ENCODE assay signal across 15 cellular contexts in genomic region chr18:5175378-5175777, GRCh38. TPM values are rescaled to one million over a fixed set of nuclear protein-coding genes. Genes with fewer than 3 reads are reported as not detected.
DNase-seq lines count a peak whose midpoint lies in the region; ATAC-seq, FAIRE-seq and TF ChIP-seq lines count a peak whose summit lies in the region.
"Had no signal": no experiment of that assay in that cellular context is flagged by ENCODE, and none has a peak within 500 bp of the region (broad histone marks: within the 10 kb centered on the region; RNA-seq: fewer than 3 reads in every experiment).

No MANE protein-coding gene starts in this region.

- H4K20me1 ChIP-seq in GM12878 (ENCODE audit: control insufficient read depth, insufficient read depth) = no peaks in the 10 kb centered on the region
- no peaks in the 10 kb centered on the region for H4K20me1 ChIP-seq in H9 (ENCODE audit: control insufficient read depth, insufficient read depth, insufficient read length)

- no peak overlapping the region for H4K5ac ChIP-seq in H9 (ENCODE audit: insufficient read length, low read depth, low read length)

- no peaks in the 10 kb centered on the region for H3K79me1 ChIP-seq in H9 (ENCODE audit: insufficient read depth, low read depth, low read length, poor library complexity, severe bottlenecking)

- no peaks in the 10 kb centered on the region for H3K23me2 ChIP-seq in H9 (ENCODE audit: insufficient read length, low read depth, low read length, poor library complexity, severe bottlenecking)

- H3K4me3 ChIP-seq in GM12878 = no peak overlapping the region
- H3K4me3 ChIP-seq: left ventricle myocardium inferior, prostate gland, tibial artery had no signal

- H3K36me3 ChIP-seq in GM12878 (ENCODE audit: control insufficient read depth in 2 of 2, insufficient read depth in 2 of 2, low read length in 1 of 2) = no peaks in the 10 kb centered on the region
- H3K36me3 ChIP-seq: left ventricle myocardium inferior, prostate gland, tibial artery had no signal

- H3K18ac ChIP-seq in H9 (ENCODE audit: insufficient read length, low read depth, low read length) = no peak overlapping the region

- no peak overlapping the region for H2BK120ac ChIP-seq in H9 (ENCODE audit: low read depth, low read length, poor library complexity, severe bottlenecking)

- H3K79me2 ChIP-seq in GM12878 (ENCODE audit: control insufficient read depth, insufficient read depth, low read length) = no peaks in the 10 kb centered on the region
- no peaks in the 10 kb centered on the region for H3K79me2 ChIP-seq in H9 (ENCODE audit: insufficient read depth, low read length)

- H3K9me3 ChIP-seq in GM12878 (replicated peaks; ENCODE audit: control insufficient read depth, insufficient read depth, low read length) (no peaks in the 10 kb centered on the region), H9 (ENCODE audit: control insufficient read depth, low read depth, low read length) (no peaks in the 10 kb centered on the region)
- H3K9me3 ChIP-seq: prostate gland, tibial artery had no signal

- TF ChIP-seq CTCF in GM12878 (IDR thresholded peaks at IDR 0.05 in 2 of 3, conservative IDR thresholded peaks at IDR 0.05 in 1 of 3; ENCODE audit: control insufficient read depth in 2 of 3, extremely low read depth in 1 of 3, insufficient read depth in 1 of 3, low read depth in 3 of 3, low read length in 3 of 3) (no peak), H9 (conservative IDR thresholded peaks at IDR 0.05) (no peak)

- POLR2A ChIA-PET in GM12878 (lab: Charles Lee) = no interaction called here

- SMC1A ChIA-PET in GM12878 (lab: Charles Lee; ENCODE audit: uncharacterized antibody, unreplicated experiment) = no interaction called here

- H2BK15ac ChIP-seq in H9 (ENCODE audit: low read depth, low read length) = no peak overlapping the region

- no peaks in the 10 kb centered on the region for H3K4me1 ChIP-seq in GM12878 (ENCODE audit: control insufficient read depth, insufficient read depth, low read length)
- H3K4me1 ChIP-seq in H9 (ENCODE audit: insufficient read depth, low read length) = no peaks in the 10 kb centered on the region
- H3K4me1 ChIP-seq: left ventricle myocardium inferior, prostate gland, tibial artery had no signal

- no peak overlapping the region for H2AK5ac ChIP-seq in H9 (ENCODE audit: insufficient read length, low read length)

- no peak overlapping the region for H4K8ac ChIP-seq in H9 (replicated peaks; ENCODE audit: insufficient read length, low read depth, low read length)

- intact Hi-C loops in GM12878 (cut with micrococcal nuclease; ENCODE audit: unreplicated experiment) = no loop called here
- intact Hi-C loops in posterior vena cava (cut with DNase I) = no loop called here

- H3K27ac ChIP-seq in GM12878 (ENCODE audit: control insufficient read depth, insufficient read depth) (no peak overlapping the region), H9 (ENCODE audit: insufficient read length, low read depth, low read length) (no peak overlapping the region)
- H3K27ac ChIP-seq: left ventricle myocardium inferior, prostate gland, tibial artery had no signal

- BruUV-seq in GM12878 (replicated peaks; lab: Mats Ljungman, UMichigan) = no TSS peak

- RAD21 ChIA-PET in GM12878 (lab: Charles Lee; ENCODE audit: unreplicated experiment) = no interaction called here

- TF ChIP-seq EP300 in GM12878 (IDR thresholded peaks at IDR 0.05; ENCODE audit: borderline replicate concordance in 1 of 2, control insufficient read depth in 1 of 2, low read depth in 2 of 2, low read length in 2 of 2) = no peak

- CTCF ChIA-PET in GM12878 (lab: Yijun Ruan, JAX) = no interaction called here

- H2BK12ac ChIP-seq in H9 (ENCODE audit: insufficient read length, low read depth, low read length) = no peak overlapping the region

- TF ChIP-seq RAD21 in GM12878 (IDR thresholded peaks at IDR 0.05; ENCODE audit: insufficient read depth, low read depth, low read length) = no peak

- H2AFZ ChIP-seq in GM12878 (ENCODE audit: control insufficient read depth, low read depth, low read length) = no peak overlapping the region
- H2AFZ ChIP-seq in H9 (ENCODE audit: low read length) = no peak overlapping the region

- no peak overlapping the region for H3K4ac ChIP-seq in H9 (ENCODE audit: low read depth, low read length)

- H3K36me3 Mint-ChIP-seq in H9 (ENCODE audit: insufficient read depth in 1 of 3, low read depth in 3 of 3) = no peaks in the 10 kb centered on the region
- H3K36me3 Mint-ChIP-seq: CD4-positive, alpha-beta memory T cell had no signal

- no peak overlapping the region for H3K14ac ChIP-seq in H9 (ENCODE audit: insufficient read depth, low read length)

- 5% methylated on average over 5 of the region's 5 CpGs for WGBS in GM12878 (ENCODE audit: insufficient coverage, insufficient replicate concordance, low lambda C conversion rate, missing lambda C conversion rate)
- no CpG with 5 or more reads among the region's 5 CpGs for WGBS in H9 (ENCODE audit: extremely low coverage, insufficient read length, low lambda C conversion rate)

- H3K56ac ChIP-seq in H9 (ENCODE audit: insufficient read length, low read depth, low read length) = no peak overlapping the region

- no peak overlapping the region for H4K91ac ChIP-seq in H9 (ENCODE audit: insufficient read length, low read depth, low read length)

- H3K27ac Mint-ChIP-seq in H9 = no peak overlapping the region
- H3K27ac Mint-ChIP-seq: activated CD4-positive, alpha-beta T cell treated with anti-CD3 and anti-CD28 coated beads for 36 hours; CD4-positive, alpha-beta memory T cell had no signal

- H3K4me3 Mint-ChIP-seq in H9 = no peak overlapping the region
- H3K4me3 Mint-ChIP-seq: activated CD4-positive, alpha-beta T cell treated with anti-CD3 and anti-CD28 coated beads for 36 hours; CD4-positive, alpha-beta memory T cell had no signal

- H3K27me3 Mint-ChIP-seq in H9 (ENCODE audit: low read depth) = peaks cover 7% of the 10 kb centered on the region; the same call in 1 of the 2 replicates
- H3K27me3 Mint-ChIP-seq: activated CD4-positive, alpha-beta T cell treated with anti-CD3 and anti-CD28 coated beads for 36 hours; CD4-positive, alpha-beta memory T cell had no signal

- in situ Hi-C loops in GM12878 (cut with MboI) = no loop called here

- no peak overlapping the region for H3K4me2 ChIP-seq in GM12878 (ENCODE audit: control insufficient read depth, insufficient read depth)
- no peak overlapping the region for H3K4me2 ChIP-seq in H9 (ENCODE audit: insufficient read depth, insufficient read length, low read length)

- FAIRE-seq in GM12878 (lab: Jason Lieb, UNC) = no peak
- FAIRE-seq: colon had no signal

- H3K4me1 Mint-ChIP-seq in H9 = peaks cover 8% of the 10 kb centered on the region in 2 experiments
- H3K4me1 Mint-ChIP-seq: CD4-positive, alpha-beta memory T cell had no signal

- H2BK20ac ChIP-seq in H9 (ENCODE audit: low read depth, low read length, poor library complexity, severe bottlenecking) = no peak overlapping the region

- no peaks in the 10 kb centered on the region; a peak in 1 of 5 replicates for H3K9me3 Mint-ChIP-seq in H9

- ATAC-seq in GM18861 (IDR thresholded peaks at IDR 0.05; ENCODE audit: unreplicated experiment) (peak; percentile 92), GM21786 (IDR thresholded peaks at IDR 0.05; ENCODE audit: unreplicated experiment) (peak; percentile 70), HG03442 (IDR thresholded peaks at IDR 0.05; ENCODE audit: unreplicated experiment) (peak; percentile 72), GM12878 (peak; percentile 62)
- ATAC-seq: activated CD4-positive, alpha-beta T cell treated with anti-CD3 and anti-CD28 coated beads for 36 hours had no signal

- no peak for TF ChIP-seq POLR2A in GM12878 (IDR thresholded peaks at IDR 0.05; ENCODE audit: low read depth, low read length)

- DNase-seq in GM12878 (ENCODE audit: low read depth, low spot score) = no peak
- no peak for DNase-seq in H9
- DNase-seq in posterior vena cava (ENCODE audit: low spot score) = no peak
- no peak for DNase-seq in HK-2 (ENCODE audit: unreplicated experiment)
- no peak for DNase-seq in NCI-H146 treated with DMSO at 0.1 percent for 48 hours (lab: John Stamatoyannopoulos, UW; ENCODE audit: unreplicated experiment)
- DNase-seq: activated CD4-positive, alpha-beta T cell treated with anti-CD3 and anti-CD28 coated beads for 36 hours; CD4-positive, alpha-beta memory T cell; left ventricle myocardium inferior; tibial artery had no signal

- no peaks in the 10 kb centered on the region; a peak in 1 of 4 replicates for H3K27me3 ChIP-seq in GM12878 (replicated peaks in 1 of 2; ENCODE audit: control insufficient read depth in 2 of 2, insufficient read depth in 2 of 2, low read length in 1 of 2)
- no peaks in the 10 kb centered on the region for H3K27me3 ChIP-seq in H9 (ENCODE audit: insufficient read depth, low read length)
- H3K27me3 ChIP-seq: tibial artery had no signal

- no peak overlapping the region for H3T11ph ChIP-seq in H9 (ENCODE audit: low read length)

- H2BK5ac ChIP-seq in H9 (ENCODE audit: insufficient read length, low read length) = no peak overlapping the region

- H3K23ac ChIP-seq in H9 (ENCODE audit: insufficient read length, low read depth, low read length) = no peak overlapping the region

- H3K9ac ChIP-seq in GM12878 (ENCODE audit: control insufficient read depth, insufficient read depth, low read length) (no peak overlapping the region), H9 (ENCODE audit: extremely low read depth, insufficient read length, low read length) (no peak overlapping the region)

RNA-seq across cellular contexts. Expression of gene AKAIN1, which starts 21.7 kb away (rescaled TPM):
- not detected in 2 replicates for total RNA-seq in GM12878 (2013; cell fraction: nucleolus; rRNA removed)
- total RNA-seq in GM12878 (2014; rRNA removed) = not detected in 2 replicates
- total RNA-seq in GM12878 (2014; rRNA removed; fragmentation: Illumina TruSeq; extraction: Trizol) = not detected in 2 replicates
- total RNA-seq in GM12878 (2021) = not detected in 2 replicates
- polyA plus RNA-seq in GM12878 (2011; ENCODE audit: low read depth) = not detected
- polyA plus RNA-seq in GM12878 (2011; rRNA removed) = not detected in 2 replicates
- polyA plus RNA-seq in GM12878 (2011; cell fraction: cytosol; rRNA removed) = not detected in 2 replicates
- polyA plus RNA-seq in GM12878 (2011; cell fraction: nucleus; rRNA removed) = not detected in 2 replicates
- polyA plus RNA-seq in GM12878 (2012) = not detected in 2 replicates
- not detected in 2 replicates for polyA plus RNA-seq in GM12878 (2014; fragmentation: Illumina TruSeq; extraction: Trizol)
- not detected for polyA plus RNA-seq in GM12878 (2014; fragmentation: Nextera tagmentation; extraction: Ambion mirVana)
- polyA plus RNA-seq in GM12878 (2014; rRNA removed) = not detected in 2 replicates
- polyA plus RNA-seq in GM12878 (2016; fragmentation: Nextera tagmentation; extraction: Ambion mirVana) = not detected
- not detected in 2 replicates for polyA minus RNA-seq in GM12878 (2011; rRNA and poly(A)+ RNA removed)
- polyA minus RNA-seq in GM12878 (2011; cell fraction: cytosol; rRNA and poly(A)+ RNA removed) = not detected in 2 replicates
- not detected in 2 replicates for polyA minus RNA-seq in GM12878 (2011; cell fraction: nucleus; rRNA and poly(A)+ RNA removed)
- not detected in 2 replicates for total RNA-seq in H9 (2021)
- not detected for total RNA-seq in posterior vena cava
- total RNA-seq: activated CD4-positive, alpha-beta T cell treated with anti-CD3 and anti-CD28 coated beads for 36 hours; CD4-positive, alpha-beta memory T cell; fibroblast of villous mesenchyme; left ventricle myocardium inferior; prostate gland had no signal
- polyA plus RNA-seq: CD4-positive, alpha-beta memory T cell had no signal
